1 cellular context compared by ENCODE assay signal in the genomic region with DNA sequence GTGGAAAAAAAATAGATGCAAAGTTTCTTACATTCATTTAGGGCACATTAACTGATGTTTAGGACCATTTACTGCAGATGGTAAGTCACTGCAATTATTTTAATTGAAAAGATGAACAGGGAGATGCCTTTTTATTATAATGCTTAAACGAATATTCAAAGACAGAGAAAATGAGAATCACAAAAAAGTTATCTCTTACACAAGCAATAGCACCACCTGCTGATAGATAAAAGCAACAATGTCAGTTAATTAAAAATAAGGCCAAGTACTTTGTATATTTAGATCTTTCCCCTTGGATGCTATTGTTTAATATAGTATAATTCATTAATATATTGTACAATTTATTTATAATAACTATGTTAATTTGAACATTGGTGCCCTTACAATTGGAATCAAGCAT.
TF ChIP-seq lines count a peak whose summit lies in the region.

No MANE protein-coding gene starts in this region.

TF ChIP-seq in K562, 482 proteins besides CTCF, POLR2A, EP300 and RAD21 (continued from another document):
- TF ChIP-seq PRMT5 (CRISPR knock-in tag; IDR thresholded peaks at IDR 0.05) (no peak), DACH1 (IDR thresholded peaks at IDR 0.05; ENCODE audit: partially characterized antibody) (no peak)
